Comparison of ENCODE assay signal across 8 cellular contexts in genomic region chr20:41316602-41317535, GRCh38. TPM values are rescaled to one million over a fixed set of nuclear protein-coding genes. Genes with fewer than 3 reads are reported as not detected.
DNase-seq lines count a peak whose midpoint lies in the region; ATAC-seq and TF ChIP-seq lines count a peak whose summit lies in the region.

No MANE protein-coding gene starts in this region.

- H3K4me1 ChIP-seq in colonic mucosa (peaks cover 6% of the 10 kb centered on the region), left lung (peaks cover 5 to 28% of the 10 kb centered on the region in 2 donors)

- no peaks in the 10 kb centered on the region for H3K27me3 ChIP-seq in colonic mucosa
- H3K27me3 ChIP-seq in left lung: no peaks in the 10 kb centered on the region

- TF ChIP-seq CTCF in colonic mucosa (IDR thresholded peaks at IDR 0.05): no peak
- no peak for TF ChIP-seq CTCF in left lung (IDR thresholded peaks at IDR 0.05)

- peak overlapping the region; percentile 82 for H3K4me3 ChIP-seq in colonic mucosa
- peak overlapping the region; percentile 51 to 80 for H3K4me3 ChIP-seq in left lung

- intact Hi-C loops in colonic mucosa (cut with DNase I) (no loop called here), left lung (cut with DNase I) (no loop called here)

- H3K9me3 ChIP-seq in colonic mucosa (no peaks in the 10 kb centered on the region), left lung (no peaks in the 10 kb centered on the region)

- DNase-seq in NCI-H1417 (lab: John Stamatoyannopoulos, UW) (peak; percentile 53 to 83 (median 76)), NCI-H1417 treated with DMSO at 0.1 percent for 48 hours (lab: John Stamatoyannopoulos, UW) (no peak), NCI-H2171 (lab: John Stamatoyannopoulos, UW) (peak; percentile 77), colonic mucosa (peak; percentile 89), left lung (peak; percentile 83 to 91)
- DNase-seq in activated CD4-positive, alpha-beta T cell treated with anti-CD3 and anti-CD28 coated beads for 48 hours: peak; percentile 85
- DNase-seq in stimulated activated CD4-positive, alpha-beta T cell treated with anti-CD3 and anti-CD28 coated beads, Interleukin-4, amount 100 ng/mL, for 1 hour: peak; percentile 82

- H3K9ac ChIP-seq in colonic mucosa (ENCODE audit: low read depth in 2 of 2, low read length in 2 of 2): peak overlapping the region; percentile 87 to 92

- ATAC-seq in HG02884 (IDR thresholded peaks at IDR 0.05; ENCODE audit: unreplicated experiment) (peak; percentile 54), left lung (peak; percentile 66)

- no peaks in the 10 kb centered on the region for H3K36me3 ChIP-seq in colonic mucosa
- no peaks in the 10 kb centered on the region for H3K36me3 ChIP-seq in left lung

- H3K27ac ChIP-seq in colonic mucosa (peak overlapping the region; percentile 73), left lung (peak overlapping the region; percentile 81 to 89)

RNA-seq across cellular contexts. Expression of gene ZHX3, which starts 0.7 kb away (rescaled TPM):
- 10 to 100 TPM; 19.9 to 25.6 TPM for total RNA-seq in colonic mucosa
- 10 to 100 TPM; 45.9 to 47.9 TPM for total RNA-seq in left lung

RNA-seq across cellular contexts. Expression of gene LPIN3, which starts 23.8 kb away (rescaled TPM):
- total RNA-seq in colonic mucosa: 10 to 100 TPM; 46.2 to 65.3 TPM
- total RNA-seq in left lung: 10 to 100 TPM; 10.8 to 20.4 TPM

RNA-seq across cellular contexts. Expression of gene EMILIN3, which starts 49.7 kb away (rescaled TPM):
- under 1 TPM; 0.20 to 0.40 TPM for total RNA-seq in colonic mucosa
- total RNA-seq in left lung: under 1 TPM; 0.08 to 0.29 TPM
